In the genomic region with DNA sequence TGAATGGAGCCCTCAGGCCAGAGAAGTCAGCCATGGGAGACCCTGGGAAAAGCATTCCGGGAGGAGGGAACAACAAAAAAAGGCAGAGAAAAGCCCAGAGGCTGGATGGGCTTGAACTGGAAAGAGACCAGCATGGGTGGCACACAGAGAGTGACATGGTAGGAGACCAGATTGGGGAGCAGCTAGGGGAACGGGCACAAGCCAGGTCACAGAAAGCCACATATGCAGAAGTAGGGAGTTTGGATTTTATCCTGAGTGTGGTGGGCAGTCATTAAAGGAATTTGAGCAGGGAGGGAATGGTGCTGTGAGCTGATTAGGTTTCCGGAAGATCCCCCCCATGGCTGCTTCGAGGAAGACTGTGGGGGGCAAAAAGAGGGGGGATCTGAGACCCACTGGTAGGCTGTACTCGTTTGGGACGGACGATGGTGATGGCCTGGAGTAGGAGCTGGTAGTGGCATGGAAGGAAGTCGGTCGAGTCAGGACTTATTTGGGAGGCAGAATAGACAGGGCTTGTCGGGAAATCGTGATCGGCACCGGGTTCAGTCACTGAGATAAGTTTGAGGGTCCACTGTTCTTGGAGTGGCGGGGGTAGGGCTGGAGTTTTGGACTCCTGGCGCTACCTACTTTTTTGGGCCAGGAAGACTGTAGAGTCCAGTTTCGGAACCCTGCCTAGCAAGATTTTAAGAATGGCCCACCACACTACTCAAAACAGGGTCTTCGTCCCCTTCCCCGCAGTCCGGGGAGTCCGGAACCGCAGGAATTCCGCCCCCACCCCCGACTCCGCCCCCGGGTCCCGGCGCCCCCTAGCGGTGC, we compare ENCODE assay signal across 8 cellular contexts. TPM values are rescaled to one million over a fixed set of nuclear protein-coding genes. Genes with fewer than 3 reads are reported as not detected.
DNase-seq lines count a peak whose midpoint lies in the region; ATAC-seq and TF ChIP-seq lines count a peak whose summit lies in the region.

No MANE protein-coding gene starts in this region.

- no peaks in the 10 kb centered on the region for H3K27me3 ChIP-seq in vagina

- peaks cover 26% of the 10 kb centered on the region for H3K4me1 Mint-ChIP-seq in dendritic cell treated with granulocyte-macrophage colony-stimulating factor and Interleukin-4, amounts not matched to agents 40 ng/mL and 50 ng/mL, for 4 days (ENCODE audit: low read depth)
- H3K4me1 Mint-ChIP-seq in mesothelial cell of epicardium = peaks cover 21% of the 10 kb centered on the region

- POLR2A ChIA-PET in OCI-LY7 (lab: Charles Lee) = interaction anchor here (0.5 to 2.2 kb wide), 5 partner anchors 11 to 993 kb away, joined by 3 to 8 read pairs (median 4); partner anchors contain the start of genes C19orf47 and PLD3

- TF ChIP-seq POLR2A in vagina (IDR thresholded peaks at IDR 0.05) = no peak

- intact Hi-C loops in OCI-LY7 (cut with micrococcal nuclease; ENCODE audit: unreplicated experiment) = loop anchor here (1.0 to 10.0 kb wide), 2 partner anchors 18 to 140 kb away; partner anchors contain the start of gene AKT2
- intact Hi-C loops in dendritic cell treated with granulocyte-macrophage colony-stimulating factor and Interleukin-4, amounts not matched to agents 40 ng/mL and 50 ng/mL, for 4 days (cut with micrococcal nuclease) = loop anchor here (1.0 to 5.0 kb wide), 2 partner anchors 18 to 37 kb away; no protein-coding TSS in a partner anchor
- intact Hi-C loops in vagina (cut with DNase I) = no loop called here

- H3K4me2 ChIP-seq in OCI-LY7 (ENCODE audit: low read length) = peak overlapping the region; percentile 90

- H3K79me2 ChIP-seq in OCI-LY7 (ENCODE audit: insufficient read depth, low read depth, low read length) = peaks cover 11% of the 10 kb centered on the region; the same call in 1 of the 2 replicates

- ATAC-seq in GM18502 (IDR thresholded peaks at IDR 0.05; ENCODE audit: poor library complexity, unreplicated experiment) (peak; percentile 2), HG03039 (IDR thresholded peaks at IDR 0.05; ENCODE audit: unreplicated experiment) (no peak)

- TF ChIP-seq CTCF in OCI-LY7 (conservative IDR thresholded peaks at IDR 0.05; ENCODE audit: low read length) = no peak
- TF ChIP-seq CTCF in mesothelial cell of epicardium (IDR thresholded peaks at IDR 0.05; ENCODE audit: unreplicated experiment) = no peak
- no peak for TF ChIP-seq CTCF in vagina (IDR thresholded peaks at IDR 0.05)

- H3K36me3 Mint-ChIP-seq in dendritic cell treated with granulocyte-macrophage colony-stimulating factor and Interleukin-4, amounts not matched to agents 40 ng/mL and 50 ng/mL, for 4 days (ENCODE audit: low read depth) = peaks cover 44% of the 10 kb centered on the region
- H3K36me3 Mint-ChIP-seq in mesothelial cell of epicardium = no peaks in the 10 kb centered on the region

- peak overlapping the region; percentile 59; the same call in 1 of the 2 replicates for H2AFZ ChIP-seq in OCI-LY7 (ENCODE audit: low read length)

- peaks cover 10% of the 10 kb centered on the region; the same call in 1 of the 2 replicates for H3K36me3 ChIP-seq in OCI-LY7 (ENCODE audit: insufficient read depth, low read length)
- H3K36me3 ChIP-seq in vagina = peaks cover 0 to 10% of the 10 kb centered on the region in 2 donors

- H3K4me1 ChIP-seq in OCI-LY7 (ENCODE audit: insufficient read depth, low read length, poor library complexity, severe bottlenecking) (peaks cover 20% of the 10 kb centered on the region), vagina (peaks cover 47% of the 10 kb centered on the region)

- no peaks in the 10 kb centered on the region for H3K9me3 Mint-ChIP-seq in dendritic cell treated with granulocyte-macrophage colony-stimulating factor and Interleukin-4, amounts not matched to agents 40 ng/mL and 50 ng/mL, for 4 days
- H3K9me3 Mint-ChIP-seq in mesothelial cell of epicardium = no peaks in the 10 kb centered on the region

- no peaks in the 10 kb centered on the region for H4K20me1 ChIP-seq in OCI-LY7 (ENCODE audit: insufficient read depth, low read length)

- H3K27ac Mint-ChIP-seq in dendritic cell treated with granulocyte-macrophage colony-stimulating factor and Interleukin-4, amounts not matched to agents 40 ng/mL and 50 ng/mL, for 4 days = peak overlapping the region; percentile 88
- H3K27ac Mint-ChIP-seq in mesothelial cell of epicardium = peak overlapping the region; percentile 97

- BruUV-seq in OCI-LY7 (replicated peaks; lab: Mats Ljungman, UMichigan) = TSS peak; percentile 69

- peak overlapping the region; percentile 88 for H3K4me3 Mint-ChIP-seq in dendritic cell treated with granulocyte-macrophage colony-stimulating factor and Interleukin-4, amounts not matched to agents 40 ng/mL and 50 ng/mL, for 4 days
- H3K4me3 Mint-ChIP-seq in mesothelial cell of epicardium = peak overlapping the region; percentile 90

- H3K9me2 ChIP-seq in OCI-LY7 (ENCODE audit: insufficient read depth, low read length) = no peaks in the 10 kb centered on the region

- H3K27ac ChIP-seq in OCI-LY7 (ENCODE audit: low read depth, low read length, poor library complexity, severe bottlenecking) = peak overlapping the region; percentile 61
- peak overlapping the region; percentile 99 for H3K27ac ChIP-seq in vagina

- peak overlapping the region; percentile 84 for H3K4me3 ChIP-seq in OCI-LY7 (ENCODE audit: low read depth, low read length, poor library complexity, severe bottlenecking)
- H3K4me3 ChIP-seq in vagina = peak overlapping the region; percentile 63 to 87

- no peaks in the 10 kb centered on the region for H3K27me3 Mint-ChIP-seq in dendritic cell treated with granulocyte-macrophage colony-stimulating factor and Interleukin-4, amounts not matched to agents 40 ng/mL and 50 ng/mL, for 4 days
- H3K27me3 Mint-ChIP-seq in mesothelial cell of epicardium (ENCODE audit: low read depth) = no peaks in the 10 kb centered on the region

- CTCF ChIA-PET in OCI-LY7 (lab: Charles Lee; ENCODE audit: unreplicated experiment) = interaction anchor here (1.8 kb wide), 1 partner anchor 14 kb away, joined by 5 read pairs; no protein-coding TSS in a partner anchor

- DNase-seq in OCI-LY7 (ENCODE audit: low spot score) (no peak), mesothelial cell of epicardium (ENCODE audit: low spot score in 2 of 2, unreplicated experiment in 2 of 2) (no peak), vagina (ENCODE audit: extremely low spot score in 2 of 2) (peak in 1 of 2 donors; percentile 84), HPDE6-E6E7 (ENCODE audit: extremely low spot score) (no peak), NCI-H2196 (lab: John Stamatoyannopoulos, UW; ENCODE audit: unreplicated experiment) (no peak)

- H3K9me3 ChIP-seq in OCI-LY7 (ENCODE audit: low read length) (no peaks in the 10 kb centered on the region), vagina (no peaks in the 10 kb centered on the region)

RNA-seq across cellular contexts. Expression of gene SERTAD1, which starts 0.9 kb away (rescaled TPM):
- 5.0 and 5.7 TPM in 2 replicates for total RNA-seq in OCI-LY7 (2014; rRNA removed; shearing (Covaris generic))
- total RNA-seq in OCI-LY7 (2022) (5.5 and 6.1 TPM in 2 replicates), mesothelial cell of epicardium (10.7 to 11.0 TPM (median 10.8 TPM) in 3 replicates), vagina (14.2 TPM)

RNA-seq across cellular contexts. Expression of gene PRX, which starts 11.7 kb away (rescaled TPM):
- total RNA-seq in OCI-LY7 (2014; rRNA removed; shearing (Covaris generic)) = 1.8 and 2.2 TPM in 2 replicates
- total RNA-seq in OCI-LY7 (2022) (4.0 and 4.9 TPM in 2 replicates), mesothelial cell of epicardium (4.7 to 5.2 TPM (median 5.2 TPM) in 3 replicates), vagina (3.2 TPM)

RNA-seq across cellular contexts. Expression of gene SERTAD3, which starts 19.3 kb away (rescaled TPM):
- 12.2 and 15.7 TPM in 2 replicates for total RNA-seq in OCI-LY7 (2014; rRNA removed; shearing (Covaris generic))
- total RNA-seq in OCI-LY7 (2022) = 18.6 and 21.3 TPM in 2 replicates
- 70.0 to 75.5 TPM (median 70.5 TPM) in 3 replicates for total RNA-seq in mesothelial cell of epicardium
- total RNA-seq in vagina = 42.0 TPM

RNA-seq across cellular contexts. Expression of gene HIPK4, which starts 34.9 kb away (rescaled TPM):
- not detected in 2 replicates for total RNA-seq in OCI-LY7 (2014; rRNA removed; shearing (Covaris generic))
- not detected in 2 replicates for total RNA-seq in OCI-LY7 (2022)
- 0.20 to 0.32 TPM (median 0.31 TPM) in 3 replicates for total RNA-seq in mesothelial cell of epicardium
- 0.74 TPM for total RNA-seq in vagina

RNA-seq across cellular contexts. Expression of gene BLVRB, which starts 40.7 kb away (rescaled TPM):
- total RNA-seq in OCI-LY7 (2014; rRNA removed; shearing (Covaris generic)) = 46.0 and 48.5 TPM in 2 replicates
- total RNA-seq in OCI-LY7 (2022) (40.3 and 45.0 TPM in 2 replicates), mesothelial cell of epicardium (38.5 to 42.7 TPM (median 42.2 TPM) in 3 replicates), vagina (357 TPM)
